1 cellular context compared by ENCODE assay signal in genomic region chr14:71497645-71498086, GRCh38.
TF ChIP-seq lines count a peak whose summit lies in the region.

No MANE protein-coding gene starts in this region.

TF ChIP-seq in SK-N-SH, 30 proteins besides CTCF, POLR2A, EP300 and RAD21 (continued from another document):
- TF ChIP-seq IRF3 (IDR thresholded peaks at IDR 0.05; ENCODE audit: low read depth, low read length) (no peak), GABPA (IDR thresholded peaks at IDR 0.05; ENCODE audit: low read depth) (no peak), EZH2phosphoT487 (IDR thresholded peaks at IDR 0.05; ENCODE audit: borderline replicate concordance, low read depth) (no peak), POLR2AphosphoS5 (IDR thresholded peaks at IDR 0.05; ENCODE audit: low read depth, low read length) (no peak), FOXJ3 (CRISPR knock-in tag; IDR thresholded peaks at IDR 0.05) (no peak), ELF1 (IDR thresholded peaks at IDR 0.05) (no peak), GATA2 (CRISPR knock-in tag; IDR thresholded peaks at IDR 0.05) (no peak), RFX5 (IDR thresholded peaks at IDR 0.05; ENCODE audit: low read length) (no peak), TAF1 (IDR thresholded peaks at IDR 0.05; ENCODE audit: borderline replicate concordance, low read depth, low read length) (no peak), RXRA (IDR thresholded peaks at IDR 0.05; ENCODE audit: borderline replicate concordance, low read depth) (no peak), SIN3A (IDR thresholded peaks at IDR 0.05; ENCODE audit: borderline replicate concordance, low read depth, low read length) (no peak), NRF1 (IDR thresholded peaks at IDR 0.05; ENCODE audit: low read depth, low read length) (no peak)
